18 cellular contexts compared by ENCODE assay signal in genomic region chr5:108141676-108142075, GRCh38.
DNase-seq lines count a peak whose midpoint lies in the region; ATAC-seq and TF ChIP-seq lines count a peak whose summit lies in the region.
"Had no signal": no experiment of that assay in that cellular context is flagged by ENCODE, and none has a peak within 500 bp of the region (broad histone marks: within the 10 kb centered on the region; RNA-seq: fewer than 3 reads in every experiment).

No MANE protein-coding gene starts in this region.

- 0 out of 2 replicates have a peak, but pooled peaks cover 3% of the 10 kb centered on the region for H3F3A ChIP-seq in GM23248 (ENCODE audit: insufficient read depth)

- H3K9ac ChIP-seq in GM23248, result no peak overlapping the region

- H3K27ac ChIP-seq in GM23248, result no peak overlapping the region
- H3K27ac ChIP-seq: dorsolateral prefrontal cortex, esophagus squamous epithelium had no signal

- no peaks in the 10 kb centered on the region for H3K9me2 ChIP-seq in GM23248 (ENCODE audit: insufficient read depth)

- no peak overlapping the region for H3K27ac Mint-ChIP-seq in T-helper 17 cell
- H3K27ac Mint-ChIP-seq: activated naive CD4-positive, alpha-beta T cell treated with anti-CD3 and anti-CD28 coated beads for 36 hours; memory B cell; T-helper 1 cell treated with Interleukin-12 subunit alpha and Interleukin-12 subunit beta and Interleukin-4 antibody, amounts not matched to agents 30 μg/mL and 1 μg/mL, for 36 hours had no signal

- DNase-seq in ELR (ENCODE audit: low read depth) (peak; percentile 5), choroid plexus epithelial cell (ENCODE audit: low read depth) (peak; percentile 13), NCI-H774 (lab: John Stamatoyannopoulos, UW) (no peak), UCSD-AML1 (lab: John Stamatoyannopoulos, UW; ENCODE audit: unreplicated experiment) (no peak), T-helper 17 cell (no peak), GM23248 (no peak)
- DNase-seq: activated CD4-positive, CD25-positive, alpha-beta regulatory T cell; activated naive CD4-positive, alpha-beta T cell treated with anti-CD3 and anti-CD28 coated beads for 36 hours; dorsolateral prefrontal cortex; esophagus squamous epithelium; Karpas-422; NCI-H1417 treated with DMSO at 0.1 percent for 48 hours; NCI-H2227 treated with DMSO at 0.1 percent for 48 hours had no signal

- H3K9me3 ChIP-seq in T-helper 17 cell (ENCODE audit: control insufficient read depth, low read length, poor library complexity, severe bottlenecking), result no peaks in the 10 kb centered on the region
- no peaks in the 10 kb centered on the region for H3K9me3 ChIP-seq in GM23248 (ENCODE audit: low read depth)
- H3K9me3 ChIP-seq: esophagus squamous epithelium had no signal

- peaks cover 5% of the 10 kb centered on the region for H3K36me3 Mint-ChIP-seq in T-helper 17 cell (ENCODE audit: low read depth)

- H3K79me2 ChIP-seq in GM23248 (ENCODE audit: insufficient read depth), result no peaks in the 10 kb centered on the region

- ATAC-seq in GM18870 (IDR thresholded peaks at IDR 0.05; ENCODE audit: unreplicated experiment) (peak; percentile 46), HG03432 (IDR thresholded peaks at IDR 0.05; ENCODE audit: unreplicated experiment) (peak; percentile 85), T-helper 17 cell (no peak)

- no peaks in the 10 kb centered on the region for H3K27me3 ChIP-seq in GM23248 (replicated peaks; ENCODE audit: insufficient read depth)
- H3K27me3 ChIP-seq: dorsolateral prefrontal cortex, esophagus squamous epithelium had no signal

- H3K4me1 Mint-ChIP-seq in T-helper 17 cell, result no peaks in the 10 kb centered on the region
- H3K4me1 Mint-ChIP-seq: memory B cell, neural crest cell had no signal

- H3K4me2 ChIP-seq in GM23248 (ENCODE audit: unreplicated experiment), result no peak overlapping the region

- H3K4me1 ChIP-seq in GM23248 (ENCODE audit: insufficient read depth), result peaks cover 14% of the 10 kb centered on the region
- H3K4me1 ChIP-seq: esophagus squamous epithelium had no signal

- no peak for TF ChIP-seq CTCF in choroid plexus epithelial cell (conservative IDR thresholded peaks at IDR 0.05; ENCODE audit: low read depth, low read length)

- no peak overlapping the region for H2AFZ ChIP-seq in GM23248

- H3K4me3 Mint-ChIP-seq in T-helper 17 cell, result no peak overlapping the region
- H3K4me3 Mint-ChIP-seq: activated naive CD4-positive, alpha-beta T cell treated with anti-CD3 and anti-CD28 coated beads for 36 hours; memory B cell; neural crest cell; T-helper 1 cell treated with Interleukin-12 subunit alpha and Interleukin-12 subunit beta and Interleukin-4 antibody, amounts not matched to agents 30 μg/mL and 1 μg/mL, for 36 hours had no signal

- H3K4me3 ChIP-seq in choroid plexus epithelial cell (ENCODE audit: low read depth, low read length) (no peak overlapping the region), GM23248 (no peak overlapping the region)
- H3K4me3 ChIP-seq: dorsolateral prefrontal cortex, esophagus squamous epithelium had no signal

- WGBS in GM23248 (ENCODE audit: low coverage in 1 of 2, low lambda C conversion rate in 2 of 2, missing lambda C conversion rate in 2 of 2), 2 experiments, result 60 to 72% methylated on average over 2 of the region's 2 CpGs

- H3K36me3 ChIP-seq in GM23248 (ENCODE audit: low read depth), result no peaks in the 10 kb centered on the region

- in situ Hi-C loops in GM23248 (cut with MboI), result no loop called here

- no peaks in the 10 kb centered on the region for H4K20me1 ChIP-seq in GM23248 (ENCODE audit: insufficient read depth)

- H3K27me3 Mint-ChIP-seq in T-helper 17 cell, result no peaks in the 10 kb centered on the region
- H3K27me3 Mint-ChIP-seq: memory B cell had no signal

Comparison
In these comparisons a context has a peak if more than half of its experiments do, and no peak if none do; other contexts are left out.
1. DNase-seq: peak in ELR (single experiment) and choroid plexus epithelial cell (single experiment); none in NCI-H774 (single experiment), UCSD-AML1 (single experiment), T-helper 17 cell (0 of 3) and GM23248 (single experiment).